15 cellular contexts compared by ENCODE assay signal in genomic region chr22:19822301-19823117, GRCh38. TPM values are rescaled to one million over a fixed set of nuclear protein-coding genes. Genes with fewer than 3 reads are reported as not detected.
DNase-seq lines count a peak whose midpoint lies in the region; ATAC-seq and TF ChIP-seq lines count a peak whose summit lies in the region.
"Had no signal": no experiment of that assay in that cellular context is flagged by ENCODE, and none has a peak within 500 bp of the region (broad histone marks: within the 10 kb centered on the region; RNA-seq: fewer than 3 reads in every experiment).

No MANE protein-coding gene starts in this region.

- H3K4me1 ChIP-seq in heart left ventricle (no peaks in the 10 kb centered on the region), left ventricle myocardium inferior (no peaks in the 10 kb centered on the region), upper lobe of left lung (peaks cover 0 to 25% (median 11%) of the 10 kb centered on the region in 4 donors)

- TF ChIP-seq POLR2A in heart left ventricle (IDR thresholded peaks at IDR 0.05) (no peak), upper lobe of left lung (IDR thresholded peaks at IDR 0.05) (no peak)

- in situ Hi-C loops in KBM-7 (cut with MboI; ENCODE audit: low pct_unique_long_range_greater_than_20kb, low sequenced_read_pairs) = no loop called here

- no peaks in the 10 kb centered on the region for H3K27me3 ChIP-seq in heart left ventricle
- H3K27me3 ChIP-seq in left ventricle myocardium inferior (ENCODE audit: low read depth) = no peaks in the 10 kb centered on the region
- H3K27me3 ChIP-seq in upper lobe of left lung = no peaks in the 10 kb centered on the region

- ATAC-seq in heart left ventricle (no peak), upper lobe of left lung (ENCODE audit: low FRiP score in 2 of 2) (peak in 1 of 2 donors; percentile 27), HG02870 (IDR thresholded peaks at IDR 0.05; ENCODE audit: unreplicated experiment) (no peak), HG03460 (IDR thresholded peaks at IDR 0.05; ENCODE audit: unreplicated experiment) (no peak)
- ATAC-seq: naive thymus-derived CD4-positive, alpha-beta T cell had no signal

- 92 to 94% (median 93%) methylated on average over 10 to 18 of the region's 18 CpGs for WGBS in heart left ventricle, 4 donors
- 78 to 81% methylated on average over 9 to 17 of the region's 18 CpGs for WGBS in upper lobe of left lung, 2 donors

- H3K27ac ChIP-seq in heart left ventricle (no peak overlapping the region), left ventricle myocardium inferior (replicated peaks) (no peak overlapping the region), upper lobe of left lung (no peak overlapping the region)

- TF ChIP-seq CTCF in heart left ventricle (IDR thresholded peaks at IDR 0.05) (no peak), left ventricle myocardium inferior (IDR thresholded peaks at IDR 0.05; ENCODE audit: borderline replicate concordance) (no peak), upper lobe of left lung (IDR thresholded peaks at IDR 0.05) (no peak)

- H3K9me3 ChIP-seq in heart left ventricle = no peaks in the 10 kb centered on the region
- no peaks in the 10 kb centered on the region for H3K9me3 ChIP-seq in left ventricle myocardium inferior (replicated peaks)
- no peaks in the 10 kb centered on the region for H3K9me3 ChIP-seq in upper lobe of left lung

- H3K36me3 ChIP-seq in heart left ventricle (no peaks in the 10 kb centered on the region), left ventricle myocardium inferior (no peaks in the 10 kb centered on the region), upper lobe of left lung (no peaks in the 10 kb centered on the region)

- intact Hi-C loops in heart left ventricle (cut with DNase I) = no loop called here
- intact Hi-C loops in left ventricle myocardium inferior (cut with micrococcal nuclease) = no loop called here

- no peak for TF ChIP-seq EP300 in upper lobe of left lung (IDR thresholded peaks at IDR 0.05)

- H3K4me3 ChIP-seq in heart left ventricle = no peak overlapping the region
- H3K4me3 ChIP-seq in left ventricle myocardium inferior = no peak overlapping the region
- H3K4me3 ChIP-seq in upper lobe of left lung = no peak overlapping the region
- H3K4me3 ChIP-seq: lung had no signal

- DNase-seq in heart left ventricle = peak in 3 of 5 donors; percentile 11 to 46 (median 20)
- no peak for DNase-seq in left ventricle myocardium inferior
- peak; percentile 42 for DNase-seq in activated CD8-positive, alpha-beta memory T cell treated with anti-CD3 and anti-CD28 coated beads, Interleukin-2, amount 50 U/mL, for 48 hours
- peak; percentile 3 for DNase-seq in mucosa of gallbladder (ENCODE audit: low spot score)
- DNase-seq in upper lobe of left lung = peak; percentile 47 to 57
- DNase-seq in KBM-7 = no peak
- DNase-seq: activated T-cell treated with anti-CD3 and anti-CD28 coated beads, Interleukin-2, amount 50 U/mL, for 1 hour; foreskin melanocyte; NCI-H1436 treated with DMSO at 0.1 percent for 48 hours; NCI-H446; SIG-M5 had no signal

RNA-seq across cellular contexts. Expression of gene GNB1L, which starts 32.2 kb away (rescaled TPM):
- total RNA-seq in heart left ventricle (1 to 10 TPM; 1.9 to 3.7 (median 2.4) TPM), left ventricle myocardium inferior (2.9 TPM), mucosa of gallbladder (6.2 TPM), upper lobe of left lung (10 to 100 TPM in 1 of 6 donors, 1 to 10 TPM in 4, under 1 TPM in 1; 0.78 to 11.1 (median 6.8) TPM)
- polyA plus RNA-seq in heart left ventricle = 1 to 10 TPM; 1.6 to 9.2 TPM

RNA-seq across cellular contexts. Expression of gene RTL10, which starts 32.2 kb away (rescaled TPM):
- total RNA-seq in heart left ventricle = 10 to 100 TPM in 3 of 9 donors, 1 to 10 TPM in 6; 5.1 to 11.6 (median 7.7) TPM
- 1 to 10 TPM; 4.6 to 4.9 TPM for polyA plus RNA-seq in heart left ventricle
- total RNA-seq in left ventricle myocardium inferior = 6.6 TPM
- total RNA-seq in mucosa of gallbladder = 18.4 TPM
- total RNA-seq in upper lobe of left lung = 10 to 100 TPM; 16.4 to 27.4 (median 24.1) TPM

Comparison
In these comparisons a context has a peak if more than half of its experiments do, and no peak if none do; other contexts are left out.
1. DNase-seq: peak in heart left ventricle (3 of 5), activated CD8-positive, alpha-beta memory T cell treated with anti-CD3 and anti-CD28 coated beads, Interleukin-2, amount 50 U/mL, for 48 hours (single experiment), mucosa of gallbladder (single experiment) and upper lobe of left lung (2 of 2); none in left ventricle myocardium inferior (single experiment) and KBM-7 (single experiment).